ENCODE assay signal across 1 cellular context in the genomic region with DNA sequence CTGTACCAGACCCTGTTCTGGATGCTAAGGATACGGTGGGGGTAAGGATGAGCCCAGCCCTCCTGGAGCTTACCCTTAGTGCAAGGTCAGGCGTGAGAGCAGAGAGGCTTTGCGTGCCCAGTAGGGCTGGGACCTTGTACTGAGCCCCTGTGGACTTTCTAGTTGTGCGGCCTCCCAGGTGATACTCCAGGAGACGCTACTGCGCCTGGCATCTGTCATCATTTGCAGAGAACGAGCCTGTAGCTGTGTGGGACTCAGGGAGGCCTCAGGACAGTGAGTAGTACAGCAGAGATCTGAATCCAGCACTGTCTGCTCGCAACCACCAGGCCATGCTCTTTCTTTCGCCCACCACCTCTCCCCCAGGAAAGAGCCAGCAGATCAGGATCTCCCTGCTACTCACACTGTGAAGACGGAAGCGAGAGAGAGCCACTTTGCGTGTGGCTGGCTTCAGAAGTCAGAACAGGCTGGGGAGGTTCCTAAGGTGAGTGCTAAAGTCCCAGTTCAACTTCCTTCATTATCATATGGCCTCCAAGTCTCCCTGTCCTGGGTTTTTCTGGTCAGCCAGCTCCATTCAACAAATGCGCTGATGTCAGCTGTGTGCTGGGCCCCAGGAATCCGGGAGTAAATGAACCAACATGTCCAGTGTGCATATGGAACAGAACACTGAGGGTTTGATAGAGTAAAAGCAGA.
TF ChIP-seq lines count a peak whose summit lies in the region.

No MANE protein-coding gene starts in this region.

TF ChIP-seq in WTC11, 78 proteins besides CTCF, POLR2A, EP300 and RAD21:
- TF ChIP-seq JAZF1 (CRISPR knock-in tag; IDR thresholded peaks at IDR 0.05): no peak
- TF ChIP-seq, protein P1, sequence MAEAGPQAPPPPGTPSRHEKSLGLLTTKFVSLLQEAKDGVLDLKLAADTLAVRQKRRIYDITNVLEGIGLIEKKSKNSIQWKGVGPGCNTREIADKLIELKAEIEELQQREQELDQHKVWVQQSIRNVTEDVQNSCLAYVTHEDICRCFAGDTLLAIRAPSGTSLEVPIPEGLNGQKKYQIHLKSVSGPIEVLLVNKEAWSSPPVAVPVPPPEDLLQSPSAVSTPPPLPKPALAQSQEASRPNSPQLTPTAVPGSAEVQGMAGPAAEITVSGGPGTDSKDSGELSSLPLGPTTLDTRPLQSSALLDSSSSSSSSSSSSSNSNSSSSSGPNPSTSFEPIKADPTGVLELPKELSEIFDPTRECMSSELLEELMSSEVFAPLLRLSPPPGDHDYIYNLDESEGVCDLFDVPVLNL (CRISPR knock-in tag; IDR thresholded peaks at IDR 0.05; ENCODE audit: borderline replicate concordance, low read depth): no peak
- no peak for TF ChIP-seq NFYB (CRISPR knock-in tag; conservative IDR thresholded peaks at IDR 0.05; ENCODE audit: low read depth)
- TF ChIP-seq, protein P2, sequence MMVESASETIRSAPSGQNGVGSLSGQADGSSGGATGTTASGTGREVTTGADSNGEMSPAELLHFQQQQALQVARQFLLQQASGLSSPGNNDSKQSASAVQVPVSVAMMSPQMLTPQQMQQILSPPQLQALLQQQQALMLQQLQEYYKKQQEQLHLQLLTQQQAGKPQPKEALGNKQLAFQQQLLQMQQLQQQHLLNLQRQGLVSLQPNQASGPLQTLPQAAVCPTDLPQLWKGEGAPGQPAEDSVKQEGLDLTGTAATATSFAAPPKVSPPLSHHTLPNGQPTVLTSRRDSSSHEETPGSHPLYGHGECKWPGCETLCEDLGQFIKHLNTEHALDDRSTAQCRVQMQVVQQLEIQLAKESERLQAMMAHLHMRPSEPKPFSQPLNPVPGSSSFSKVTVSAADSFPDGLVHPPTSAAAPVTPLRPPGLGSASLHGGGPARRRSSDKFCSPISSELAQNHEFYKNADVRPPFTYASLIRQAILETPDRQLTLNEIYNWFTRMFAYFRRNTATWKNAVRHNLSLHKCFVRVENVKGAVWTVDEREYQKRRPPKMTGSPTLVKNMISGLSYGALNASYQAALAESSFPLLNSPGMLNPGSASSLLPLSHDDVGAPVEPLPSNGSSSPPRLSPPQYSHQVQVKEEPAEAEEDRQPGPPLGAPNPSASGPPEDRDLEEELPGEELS (CRISPR knock-in tag; IDR thresholded peaks at IDR 0.05): no peak
- TF ChIP-seq, protein P3, sequence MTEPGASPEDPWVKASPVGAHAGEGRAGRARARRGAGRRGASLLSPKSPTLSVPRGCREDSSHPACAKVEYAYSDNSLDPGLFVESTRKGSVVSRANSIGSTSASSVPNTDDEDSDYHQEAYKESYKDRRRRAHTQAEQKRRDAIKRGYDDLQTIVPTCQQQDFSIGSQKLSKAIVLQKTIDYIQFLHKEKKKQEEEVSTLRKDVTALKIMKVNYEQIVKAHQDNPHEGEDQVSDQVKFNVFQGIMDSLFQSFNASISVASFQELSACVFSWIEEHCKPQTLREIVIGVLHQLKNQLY (CRISPR knock-in tag; IDR thresholded peaks at IDR 0.05): no peak
- TF ChIP-seq, protein P4, sequence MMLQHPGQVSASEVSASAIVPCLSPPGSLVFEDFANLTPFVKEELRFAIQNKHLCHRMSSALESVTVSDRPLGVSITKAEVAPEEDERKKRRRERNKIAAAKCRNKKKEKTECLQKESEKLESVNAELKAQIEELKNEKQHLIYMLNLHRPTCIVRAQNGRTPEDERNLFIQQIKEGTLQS (CRISPR knock-in tag; conservative IDR thresholded peaks at IDR 0.05): no peak
- TF ChIP-seq FOXJ3 (CRISPR knock-in tag; IDR thresholded peaks at IDR 0.05; ENCODE audit: borderline replicate concordance): no peak
- TF ChIP-seq, protein P5, sequence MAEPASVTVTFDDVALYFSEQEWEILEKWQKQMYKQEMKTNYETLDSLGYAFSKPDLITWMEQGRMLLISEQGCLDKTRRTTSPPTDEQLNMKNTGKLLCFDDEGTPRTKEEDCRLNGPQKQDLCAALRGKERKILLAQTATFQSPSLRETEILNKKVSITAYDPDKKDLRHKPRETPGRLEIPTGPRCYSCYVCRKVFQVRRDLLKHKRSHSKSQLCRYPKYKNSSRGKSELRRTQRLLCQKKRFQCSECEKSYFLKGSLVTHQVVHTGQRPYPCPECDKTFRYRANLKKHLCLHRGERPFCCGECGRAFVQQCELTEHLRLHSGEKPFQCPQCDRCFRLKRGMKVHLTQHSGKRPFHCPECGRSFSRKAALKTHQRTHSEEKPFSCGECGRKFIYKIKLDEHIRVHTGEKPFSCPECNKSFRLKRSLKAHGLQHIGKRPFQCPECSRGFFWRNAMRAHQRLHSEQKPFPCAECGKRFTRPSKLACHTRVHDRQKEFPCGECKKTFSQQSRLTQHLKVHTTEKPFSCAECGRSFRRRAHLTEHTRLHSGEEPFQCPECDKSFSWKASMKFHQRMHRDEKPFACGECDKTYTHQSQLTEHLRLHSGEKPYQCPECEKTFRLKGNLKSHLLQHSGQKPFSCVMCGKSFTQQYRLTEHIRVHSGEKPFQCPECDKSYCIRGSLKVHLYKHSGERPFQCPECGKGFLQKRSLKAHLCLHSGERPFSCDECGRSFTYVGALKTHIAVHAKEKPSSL (CRISPR knock-in tag; conservative IDR thresholded peaks at IDR 0.05): no peak
- TF ChIP-seq ZBTB21 (CRISPR knock-in tag; IDR thresholded peaks at IDR 0.05; ENCODE audit: borderline replicate concordance): no peak
- no peak for TF ChIP-seq NFE2L1 (CRISPR knock-in tag; IDR thresholded peaks at IDR 0.05)
- TF ChIP-seq CREM (CRISPR knock-in tag; IDR thresholded peaks at IDR 0.05): no peak
- TF ChIP-seq HMGA2 (CRISPR knock-in tag; IDR thresholded peaks at IDR 0.05): no peak
- no peak for TF ChIP-seq ZNF671 (CRISPR knock-in tag; IDR thresholded peaks at IDR 0.05)
- TF ChIP-seq ZNF396 (CRISPR knock-in tag; IDR thresholded peaks at IDR 0.05; ENCODE audit: borderline replicate concordance): no peak
- TF ChIP-seq, protein P6, sequence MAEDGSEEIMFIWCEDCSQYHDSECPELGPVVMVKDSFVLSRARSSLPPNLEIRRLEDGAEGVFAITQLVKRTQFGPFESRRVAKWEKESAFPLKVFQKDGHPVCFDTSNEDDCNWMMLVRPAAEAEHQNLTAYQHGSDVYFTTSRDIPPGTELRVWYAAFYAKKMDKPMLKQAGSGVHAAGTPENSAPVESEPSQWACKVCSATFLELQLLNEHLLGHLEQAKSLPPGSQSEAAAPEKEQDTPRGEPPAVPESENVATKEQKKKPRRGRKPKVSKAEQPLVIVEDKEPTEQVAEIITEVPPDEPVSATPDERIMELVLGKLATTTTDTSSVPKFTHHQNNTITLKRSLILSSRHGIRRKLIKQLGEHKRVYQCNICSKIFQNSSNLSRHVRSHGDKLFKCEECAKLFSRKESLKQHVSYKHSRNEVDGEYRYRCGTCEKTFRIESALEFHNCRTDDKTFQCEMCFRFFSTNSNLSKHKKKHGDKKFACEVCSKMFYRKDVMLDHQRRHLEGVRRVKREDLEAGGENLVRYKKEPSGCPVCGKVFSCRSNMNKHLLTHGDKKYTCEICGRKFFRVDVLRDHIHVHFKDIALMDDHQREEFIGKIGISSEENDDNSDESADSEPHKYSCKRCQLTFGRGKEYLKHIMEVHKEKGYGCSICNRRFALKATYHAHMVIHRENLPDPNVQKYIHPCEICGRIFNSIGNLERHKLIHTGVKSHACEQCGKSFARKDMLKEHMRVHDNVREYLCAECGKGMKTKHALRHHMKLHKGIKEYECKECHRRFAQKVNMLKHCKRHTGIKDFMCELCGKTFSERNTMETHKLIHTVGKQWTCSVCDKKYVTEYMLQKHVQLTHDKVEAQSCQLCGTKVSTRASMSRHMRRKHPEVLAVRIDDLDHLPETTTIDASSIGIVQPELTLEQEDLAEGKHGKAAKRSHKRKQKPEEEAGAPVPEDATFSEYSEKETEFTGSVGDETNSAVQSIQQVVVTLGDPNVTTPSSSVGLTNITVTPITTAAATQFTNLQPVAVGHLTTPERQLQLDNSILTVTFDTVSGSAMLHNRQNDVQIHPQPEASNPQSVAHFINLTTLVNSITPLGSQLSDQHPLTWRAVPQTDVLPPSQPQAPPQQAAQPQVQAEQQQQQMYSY (CRISPR knock-in tag; IDR thresholded peaks at IDR 0.05): no peak
- TF ChIP-seq, protein P7, sequence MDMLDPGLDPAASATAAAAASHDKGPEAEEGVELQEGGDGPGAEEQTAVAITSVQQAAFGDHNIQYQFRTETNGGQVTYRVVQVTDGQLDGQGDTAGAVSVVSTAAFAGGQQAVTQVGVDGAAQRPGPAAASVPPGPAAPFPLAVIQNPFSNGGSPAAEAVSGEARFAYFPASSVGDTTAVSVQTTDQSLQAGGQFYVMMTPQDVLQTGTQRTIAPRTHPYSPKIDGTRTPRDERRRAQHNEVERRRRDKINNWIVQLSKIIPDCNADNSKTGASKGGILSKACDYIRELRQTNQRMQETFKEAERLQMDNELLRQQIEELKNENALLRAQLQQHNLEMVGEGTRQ (CRISPR knock-in tag; IDR thresholded peaks at IDR 0.05): no peak
- TF ChIP-seq JUN (CRISPR knock-in tag; IDR thresholded peaks at IDR 0.05): no peak
- no peak for TF ChIP-seq ZNF121 (CRISPR knock-in tag; IDR thresholded peaks at IDR 0.05)
